In genomic region chr3:184175506-184175905, GRCh38 we compare ENCODE assay signal across 8 cellular contexts. TPM values are rescaled to one million over a fixed set of nuclear protein-coding genes. Genes with fewer than 3 reads are reported as not detected.
DNase-seq lines count a peak whose midpoint lies in the region; ATAC-seq and TF ChIP-seq lines count a peak whose summit lies in the region.

No MANE protein-coding gene starts in this region.

- peak overlapping the region; percentile 88 to 96 for H3K4me3 Mint-ChIP-seq in activated T-cell treated with anti-CD3 and anti-CD28 coated beads, Interleukin-2, amount 50 U/mL, for 72 hours

- H3K36me3 Mint-ChIP-seq in activated T-cell treated with anti-CD3 and anti-CD28 coated beads, Interleukin-2, amount 50 U/mL, for 72 hours (ENCODE audit: insufficient read depth in 2 of 2), result peaks cover 10 to 12% of the 10 kb centered on the region in 2 donors

- DNase-seq in activated T-cell treated with anti-CD3 and anti-CD28 coated beads, Interleukin-2, amount 50 U/mL, for 72 hours, result no peak
- DNase-seq in activated T-cell treated with anti-CD3 and anti-CD28 coated beads, Interleukin-2, amount 50 U/mL, for 48 hours, result no peak
- no peak for DNase-seq in astrocyte of the spinal cord (ENCODE audit: low read depth, low spot score)
- no peak for DNase-seq in right lobe of liver
- no peak for DNase-seq in tibial nerve (ENCODE audit: low spot score in 2 of 2)
- no peak for DNase-seq in NCI-H2107 treated with DMSO at 0.1 percent for 48 hours (lab: John Stamatoyannopoulos, UW; ENCODE audit: unreplicated experiment)
- no peak for DNase-seq in NCI-H345 (lab: John Stamatoyannopoulos, UW)

- ATAC-seq in activated T-cell treated with anti-CD3 and anti-CD28 coated beads, Interleukin-2, amount 50 U/mL, for 72 hours (replicated peaks in 1 of 2), result no peak
- ATAC-seq in right lobe of liver, result no peak
- ATAC-seq in HG02759 (IDR thresholded peaks at IDR 0.05; ENCODE audit: unreplicated experiment), result no peak

- TF ChIP-seq EP300 in tibial nerve (IDR thresholded peaks at IDR 0.05), result no peak

- H3K9me3 ChIP-seq in right lobe of liver, result no peaks in the 10 kb centered on the region
- no peaks in the 10 kb centered on the region for H3K9me3 ChIP-seq in tibial nerve

- H3K27ac ChIP-seq in right lobe of liver, result peak overlapping the region; percentile 24 to 86 (median 84)
- peak overlapping the region; percentile 82 to 97 (median 93) for H3K27ac ChIP-seq in tibial nerve

- peak overlapping the region; percentile 74 for H3K4me3 ChIP-seq in astrocyte of the spinal cord (ENCODE audit: low read depth, low read length)
- H3K4me3 ChIP-seq in right lobe of liver, result peak overlapping the region; percentile 74 to 100 (median 95)
- H3K4me3 ChIP-seq in tibial nerve, result peak overlapping the region; percentile 72 to 99 (median 92)

- in situ Hi-C loops in astrocyte of the spinal cord (cut with HindIII; ENCODE audit: low sequenced_read_pairs), result no loop called here

- no peaks in the 10 kb centered on the region for H3K9me3 Mint-ChIP-seq in activated T-cell treated with anti-CD3 and anti-CD28 coated beads, Interleukin-2, amount 50 U/mL, for 72 hours

- no peaks in the 10 kb centered on the region for H3K27me3 ChIP-seq in right lobe of liver
- no peaks in the 10 kb centered on the region for H3K27me3 ChIP-seq in tibial nerve

- H3K4me1 ChIP-seq in right lobe of liver (peaks cover 0 to 12% (median 2%) of the 10 kb centered on the region in 4 donors), tibial nerve (peaks cover 0 to 51% (median 26%) of the 10 kb centered on the region in 4 donors)

- peaks cover 43% of the 10 kb centered on the region for H3K4me1 Mint-ChIP-seq in activated T-cell treated with anti-CD3 and anti-CD28 coated beads, Interleukin-2, amount 50 U/mL, for 72 hours (ENCODE audit: low read depth)

- H3K27me3 Mint-ChIP-seq in activated T-cell treated with anti-CD3 and anti-CD28 coated beads, Interleukin-2, amount 50 U/mL, for 72 hours (ENCODE audit: low read depth), result no peaks in the 10 kb centered on the region

- intact Hi-C loops in right lobe of liver (cut with DNase I), result no loop called here

- TF ChIP-seq POLR2A in right lobe of liver (IDR thresholded peaks at IDR 0.05) (no peak), tibial nerve (IDR thresholded peaks at IDR 0.05) (no peak)

- H3K27ac Mint-ChIP-seq in activated T-cell treated with anti-CD3 and anti-CD28 coated beads, Interleukin-2, amount 50 U/mL, for 72 hours, result peak overlapping the region; percentile 93

- peaks cover 0 to 50% (median 18%) of the 10 kb centered on the region in 4 donors for H3K36me3 ChIP-seq in right lobe of liver
- H3K36me3 ChIP-seq in tibial nerve, result peaks cover 0 to 57% (median 30%) of the 10 kb centered on the region in 3 donors

- WGBS in right lobe of liver (ENCODE audit: insufficient coverage, low coverage, low lambda C conversion rate, missing lambda C conversion rate), result 8% methylated on average over 8 of the region's 8 CpGs
- 19 to 22% methylated on average over 8 of the region's 8 CpGs for WGBS in tibial nerve, 2 donors

- no peak for TF ChIP-seq CTCF in astrocyte of the spinal cord (IDR thresholded peaks at IDR 0.05; ENCODE audit: low read depth, low read length)
- no peak for TF ChIP-seq CTCF in right lobe of liver (IDR thresholded peaks at IDR 0.05)
- TF ChIP-seq CTCF in tibial nerve (IDR thresholded peaks at IDR 0.05), result no peak

RNA-seq across cellular contexts. Expression of gene AP2M1, which starts 0.9 kb away (rescaled TPM):
- total RNA-seq in activated T-cell treated with anti-CD3 and anti-CD28 coated beads, Interleukin-2, amount 50 U/mL, for 72 hours, result 100 to 1,000 TPM; 178 to 194 TPM
- 100 to 1,000 TPM in 4 of 6 experiments, 10 to 100 TPM in 2; 87.4 to 119 (median 105) TPM for total RNA-seq in right lobe of liver
- 100 to 1,000 TPM; 182 to 212 (median 199) TPM for total RNA-seq in tibial nerve

RNA-seq across cellular contexts. Expression of gene ABCF3, which starts 10.5 kb away (rescaled TPM):
- 10 to 100 TPM; 70.8 to 71.6 TPM for total RNA-seq in activated T-cell treated with anti-CD3 and anti-CD28 coated beads, Interleukin-2, amount 50 U/mL, for 72 hours
- total RNA-seq in right lobe of liver (10 to 100 TPM; 33.7 to 40.6 (median 38.5) TPM), tibial nerve (10 to 100 TPM; 51.6 to 96.9 (median 64.0) TPM)

RNA-seq across cellular contexts. Expression of gene DVL3, which starts 20.3 kb away (rescaled TPM):
- total RNA-seq in activated T-cell treated with anti-CD3 and anti-CD28 coated beads, Interleukin-2, amount 50 U/mL, for 72 hours, result 10 to 100 TPM; 42.6 to 45.9 TPM
- 10 to 100 TPM; 18.9 to 28.1 (median 21.8) TPM for total RNA-seq in right lobe of liver
- total RNA-seq in tibial nerve, result 10 to 100 TPM; 45.2 to 86.5 (median 66.1) TPM

RNA-seq across cellular contexts. Expression of gene EIF2B5, which starts 40.3 kb away (rescaled TPM):
- 10 to 100 TPM; 47.0 to 55.4 TPM for total RNA-seq in activated T-cell treated with anti-CD3 and anti-CD28 coated beads, Interleukin-2, amount 50 U/mL, for 72 hours
- 10 to 100 TPM; 16.7 to 25.6 (median 20.5) TPM for total RNA-seq in right lobe of liver
- total RNA-seq in tibial nerve, result 10 to 100 TPM; 28.8 to 51.0 (median 36.5) TPM

RNA-seq across cellular contexts. Expression of gene VWA5B2, which starts 53.9 kb away (rescaled TPM):
- under 1 TPM in 1 of 2 donors, not detected in 1; 0.07 TPM for total RNA-seq in activated T-cell treated with anti-CD3 and anti-CD28 coated beads, Interleukin-2, amount 50 U/mL, for 72 hours
- under 1 TPM in 3 of 6 experiments, not detected in 3; 0.21 to 0.59 (median 0.25) TPM for total RNA-seq in right lobe of liver
- total RNA-seq in tibial nerve, result 1 to 10 TPM in 1 of 4 donors, under 1 TPM in 2, not detected in 1; 0.21 to 1.8 (median 0.22) TPM
